21 cellular contexts compared by ENCODE assay signal in the genomic region with DNA sequence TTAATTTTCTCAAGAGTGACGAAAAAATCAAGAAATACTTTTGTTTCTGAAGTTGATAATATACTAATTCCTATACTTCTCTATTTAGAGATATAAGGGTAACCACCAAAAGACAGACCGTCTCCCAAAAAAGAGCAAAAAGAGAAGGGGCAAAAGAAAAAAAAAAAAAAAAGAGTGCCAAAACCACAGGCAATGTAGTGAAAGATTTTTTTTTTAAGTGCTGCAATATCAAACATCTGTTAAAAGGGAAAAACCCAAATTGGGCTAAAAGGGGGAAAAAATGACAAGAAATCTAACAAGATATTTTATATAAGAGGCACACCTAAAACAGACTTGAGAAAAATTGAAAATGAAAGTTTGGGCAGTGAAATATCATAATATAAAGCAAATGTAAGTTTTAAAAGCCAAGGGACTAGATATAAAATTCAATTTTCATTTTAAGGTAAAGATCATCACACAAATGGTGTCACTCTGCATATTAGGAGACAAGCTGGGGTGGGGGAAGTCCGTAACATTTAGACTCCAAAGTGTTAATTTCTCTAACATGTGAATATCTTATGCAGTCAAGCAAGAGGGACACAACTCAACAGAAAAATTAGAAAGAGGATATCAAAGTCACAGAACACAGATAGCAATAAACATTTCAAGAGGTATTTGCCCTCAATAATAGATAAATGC. TPM values are rescaled to one million over a fixed set of nuclear protein-coding genes. Genes with fewer than 3 reads are reported as not detected.
"Had no signal": no experiment of that assay in that cellular context is flagged by ENCODE, and none has a peak within 500 bp of the region (broad histone marks: within the 10 kb centered on the region; RNA-seq: fewer than 3 reads in every experiment).

No MANE protein-coding gene starts in this region.

- H3K4me1 ChIP-seq: gastrocnemius medialis, pancreas, vagina had no signal

- DNase-seq: activated CD4-positive, alpha-beta T cell treated with anti-CD3 and anti-CD28 coated beads, Interleukin-2, amount 10 ng/mL, durations not matched to agents 7 days and 5 days; activated effector memory CD4-positive, alpha-beta T cell treated with anti-CD3 and anti-CD28 coated beads, Interleukin-2, amount 50 U/mL, for 16 hours; activated T-cell treated with anti-CD3 and anti-CD28 coated beads, Interleukin-2, amount 50 U/mL, for 72 hours; cerebellar nuclear complex; endodermal cell; esophagus squamous epithelium; gastrocnemius medialis; head of caudate nucleus; hypothalamus; islet precursor cell; left cardiac atrium; midbrain; nephron progenitor cell; pancreas; right cardiac atrium had no signal

- H3K36me3 ChIP-seq: esophagus squamous epithelium, gastrocnemius medialis, pancreas, thoracic aorta, vagina had no signal

- H3K27me3 Mint-ChIP-seq: type B pancreatic cell had no signal

- H3K27ac ChIP-seq: coronary artery, esophagus squamous epithelium, gastrocnemius medialis, pancreas, thoracic aorta, vagina, VCaP had no signal

- H3K36me3 Mint-ChIP-seq: type B pancreatic cell had no signal

- ATAC-seq: activated CD4-positive, CD25-positive, alpha-beta regulatory T cell treated with anti-CD3 and anti-CD28 coated beads, Interleukin-2, amount 50 U/mL, for 24 hours; activated T-cell treated with anti-CD3 and anti-CD28 coated beads, Interleukin-2, amount 50 U/mL, for 72 hours; gastrocnemius medialis; left cardiac atrium; pancreas; right cardiac atrium had no signal

- H3K4me1 Mint-ChIP-seq: nephron progenitor cell had no signal

- H3K27ac Mint-ChIP-seq: activated CD4-positive, alpha-beta T cell treated with anti-CD3 and anti-CD28 coated beads, Interleukin-2, amount 10 ng/mL, durations not matched to agents 7 days and 5 days; activated T-cell treated with anti-CD3 and anti-CD28 coated beads, Interleukin-2, amount 50 U/mL, for 72 hours; endodermal cell; nephron progenitor cell; type B pancreatic cell had no signal

- H3K4me3 ChIP-seq: coronary artery, esophagus squamous epithelium, gastrocnemius medialis, pancreas, thoracic aorta, vagina had no signal

- H3K9me3 Mint-ChIP-seq: activated T-cell treated with anti-CD3 and anti-CD28 coated beads, Interleukin-2, amount 50 U/mL, for 72 hours; endodermal cell; nephron progenitor cell; type B pancreatic cell had no signal

- H3K27me3 ChIP-seq: esophagus squamous epithelium, pancreas, vagina had no signal

- H3K9me3 ChIP-seq: esophagus squamous epithelium, gastrocnemius medialis, pancreas, thoracic aorta, vagina had no signal

- H3K4me3 Mint-ChIP-seq: activated CD4-positive, alpha-beta T cell treated with anti-CD3 and anti-CD28 coated beads, Interleukin-2, amount 10 ng/mL, durations not matched to agents 7 days and 5 days; endodermal cell; nephron progenitor cell; type B pancreatic cell had no signal

RNA-seq across cellular contexts. Expression of gene C6orf52, which starts 9.2 kb away (rescaled TPM):
- total RNA-seq: esophagus squamous epithelium, left cardiac atrium, thoracic aorta, vagina had no signal
